13 cellular contexts compared by ENCODE assay signal in genomic region chr10:71214641-71215160, GRCh38. TPM values are rescaled to one million over a fixed set of nuclear protein-coding genes. Genes with fewer than 3 reads are reported as not detected.
DNase-seq lines count a peak whose midpoint lies in the region; ATAC-seq, FAIRE-seq and TF ChIP-seq lines count a peak whose summit lies in the region.
"Had no signal": no experiment of that assay in that cellular context is flagged by ENCODE, and none has a peak within 500 bp of the region (broad histone marks: within the 10 kb centered on the region; RNA-seq: fewer than 3 reads in every experiment).

No MANE protein-coding gene starts in this region.

- H3K9me3 ChIP-seq in neural cell (ENCODE audit: low read length) (no peaks in the 10 kb centered on the region), HepG2 (ENCODE audit: low read length) (no peaks in the 10 kb centered on the region)
- H3K9me3 ChIP-seq: ascending aorta, sigmoid colon had no signal

- WGBS in HepG2 (ENCODE audit: low lambda C conversion rate): 10% methylated on average over 2 of the region's 6 CpGs

- no peak overlapping the region for H3K9ac ChIP-seq in neural cell (ENCODE audit: low read length)
- no peak overlapping the region for H3K9ac ChIP-seq in HepG2 (ENCODE audit: insufficient read depth, low read depth, low read length)

- H3K27ac ChIP-seq in neural cell (ENCODE audit: low read length) (no peak overlapping the region), HepG2 (ENCODE audit: extremely low read length, insufficient read depth, low read length) (no peak overlapping the region)

- no peak for TF ChIP-seq RAD21 in neural cell (conservative IDR thresholded peaks at IDR 0.05)
- TF ChIP-seq RAD21 in HepG2 (CRISPR knock-in tag; IDR thresholded peaks at IDR 0.05): no peak

- H3K36me3 ChIP-seq in neural cell (ENCODE audit: insufficient read depth, low read length) (no peaks in the 10 kb centered on the region), HepG2 (replicated peaks in 1 of 2; ENCODE audit: control insufficient read depth in 1 of 2, insufficient read depth in 2 of 2, low read length in 2 of 2) (no peaks in the 10 kb centered on the region)
- H3K36me3 ChIP-seq: ascending aorta, sigmoid colon had no signal

- peaks cover 53% of the 10 kb centered on the region for H3K27me3 ChIP-seq in neural cell (ENCODE audit: insufficient read depth, low read depth, low read length)
- peaks cover 19 to 82% of the 10 kb centered on the region in 2 experiments for H3K27me3 ChIP-seq in HepG2 (ENCODE audit: control insufficient read depth in 1 of 2, insufficient read depth in 2 of 2, low read length in 2 of 2)
- H3K27me3 ChIP-seq: ascending aorta had no signal

- H3K4me2 ChIP-seq in neural cell (ENCODE audit: low read length) (peak overlapping the region; percentile 80), HepG2 (ENCODE audit: low read depth, low read length) (no peak overlapping the region)

- H3K27me3 Mint-ChIP-seq in HFFc6 (ENCODE audit: insufficient read depth): peaks cover 16% of the 10 kb centered on the region

- DNase-seq in AG09309 (ENCODE audit: low read depth) (no peak), HFFc6 (no peak), epithelial cell of esophagus (ENCODE audit: low read depth) (no peak), HepG2 (ENCODE audit: low spot score) (no peak)
- DNase-seq: NK-92 treated with Interleukin-12 subunit alpha and Interleukin-12 subunit beta, amount 100 ng/mL, for 24 hours; sigmoid colon had no signal

- TF ChIP-seq POLR2A in HepG2 (IDR thresholded peaks at IDR 0.05; ENCODE audit: insufficient read depth in 1 of 2, low read depth in 2 of 2, low read length in 2 of 2): no peak

- CTCF ChIA-PET in HepG2 (lab: Yijun Ruan, JAX; ENCODE audit: low intra/inter-chr PET ratio, low total read pairs): no interaction called here

- POLR2A ChIA-PET in HepG2 (lab: Yijun Ruan, JAX): no interaction called here

- H3K36me3 Mint-ChIP-seq in HFFc6 (ENCODE audit: low read depth): no peaks in the 10 kb centered on the region

- in situ Hi-C loops in HepG2 (cut with HindIII; ENCODE audit: extremely low pct_ligation_motif_present, low pct_unique_long_range_greater_than_20kb): no loop called here

- intact Hi-C loops in HepG2 (cut with micrococcal nuclease; ENCODE audit: unreplicated experiment): loop anchor here (2.0 to 10.0 kb wide), 2 partner anchors 48 to 290 kb away; no protein-coding TSS in a partner anchor

- H3K79me2 ChIP-seq in neural cell (replicated peaks; ENCODE audit: insufficient read depth, low read length) (no peaks in the 10 kb centered on the region), HepG2 (ENCODE audit: insufficient read depth, low read length) (no peaks in the 10 kb centered on the region)

- no peaks in the 10 kb centered on the region for H4K20me1 ChIP-seq in neural cell (ENCODE audit: insufficient read depth)
- H4K20me1 ChIP-seq in HepG2 (ENCODE audit: insufficient read depth, low read length): 0 out of 2 replicates have a peak, but pooled peaks cover 2% of the 10 kb centered on the region

- H3K4me1 ChIP-seq in HepG2 (ENCODE audit: insufficient read depth, low read length): peaks cover 29% of the 10 kb centered on the region

- no peaks in the 10 kb centered on the region for H3K9me3 Mint-ChIP-seq in HFFc6

- FAIRE-seq in HepG2 (lab: Jason Lieb, UNC): no peak

- no peaks in the 10 kb centered on the region for H3K9me2 ChIP-seq in neural cell (ENCODE audit: insufficient read depth, low read length)

- no peak for TF ChIP-seq CTCF in AG09309 (IDR thresholded peaks at IDR 0.05; ENCODE audit: control insufficient read depth, insufficient read depth, low read depth, low read length, missing control alignments)
- no peak for TF ChIP-seq CTCF in HFFc6 (IDR thresholded peaks at IDR 0.05)
- no peak for TF ChIP-seq CTCF in epithelial cell of esophagus (IDR thresholded peaks at IDR 0.05; ENCODE audit: insufficient read depth, low read depth, low read length, missing control alignments)
- no peak for TF ChIP-seq CTCF in neural cell (IDR thresholded peaks at IDR 0.05; ENCODE audit: poor library complexity, severe bottlenecking)
- no peak for TF ChIP-seq CTCF in HepG2 (CRISPR knock-in tag; IDR thresholded peaks at IDR 0.05)

- no TSS peak for BruUV-seq in HepG2 (replicated peaks; lab: Mats Ljungman, UMichigan)

- peak overlapping the region; percentile 91 for H3K4me3 Mint-ChIP-seq in HFFc6

- TF ChIP-seq EP300 in neural cell (conservative IDR thresholded peaks at IDR 0.05; ENCODE audit: poor library complexity, severe bottlenecking) (no peak), HepG2 (IDR thresholded peaks at IDR 0.05; ENCODE audit: low read depth in 2 of 2, low read length in 2 of 2) (no peak), HepG2 (CRISPR knock-in tag; IDR thresholded peaks at IDR 0.05; ENCODE audit: borderline replicate concordance) (no peak)

- H2AFZ ChIP-seq in neural cell (ENCODE audit: low read depth, low read length) (no peak overlapping the region), HepG2 (ENCODE audit: low read length) (no peak overlapping the region)

- H3K4me3 ChIP-seq in AG09309 (ENCODE audit: control insufficient read depth, low read depth, low read length) (peak overlapping the region; percentile 62), epithelial cell of esophagus (ENCODE audit: low read length) (peak overlapping the region; percentile 87), neural cell (ENCODE audit: low read length) (peak overlapping the region; percentile 84), HepG2 (replicated peaks in 1 of 3; ENCODE audit: insufficient read depth in 1 of 3, low read depth in 2 of 3, low read length in 3 of 3) (no peak overlapping the region)

- ATAC-seq in GM18517 (IDR thresholded peaks at IDR 0.05; ENCODE audit: unreplicated experiment): no peak
- no peak for ATAC-seq in HepG2
- no peak for ATAC-seq in HG03159 (IDR thresholded peaks at IDR 0.05; ENCODE audit: unreplicated experiment)
- no peak for ATAC-seq in HG03045 (IDR thresholded peaks at IDR 0.05; ENCODE audit: unreplicated experiment)
- ATAC-seq: esophagus mucosa had no signal

- H3K4me1 Mint-ChIP-seq in HFFc6 (ENCODE audit: low read depth): peaks cover 40% of the 10 kb centered on the region

- peaks cover 7% of the 10 kb centered on the region for H3F3A ChIP-seq in neural cell (ENCODE audit: insufficient read depth, low read length, poor library complexity, severe bottlenecking)

- H3K27ac Mint-ChIP-seq in HFFc6: peak overlapping the region; percentile 16; the same call in 1 of the 2 replicates

TF ChIP-seq in neural cell, 6 proteins besides CTCF, POLR2A, EP300 and RAD21 (continues in another document):
- TF ChIP-seq TAF1 (IDR thresholded peaks at IDR 0.05; ENCODE audit: low read depth): no peak

TF ChIP-seq in HepG2, 621 proteins besides CTCF, POLR2A, EP300 and RAD21 (continues in another document):
- no peak for TF ChIP-seq SRY (CRISPR knock-in tag; IDR thresholded peaks at IDR 0.05)
- no peak for TF ChIP-seq BCL3 (CRISPR knock-in tag; IDR thresholded peaks at IDR 0.05)
- TF ChIP-seq ZNF180 (CRISPR knock-in tag; IDR thresholded peaks at IDR 0.05; ENCODE audit: borderline replicate concordance, low read depth): no peak
- TF ChIP-seq NONO (IDR thresholded peaks at IDR 0.05): no peak
- no peak for TF ChIP-seq NONO (CRISPR knock-in tag; conservative IDR thresholded peaks at IDR 0.05)
- TF ChIP-seq HMG20B (CRISPR knock-in tag; conservative IDR thresholded peaks at IDR 0.05): no peak
- no peak for TF ChIP-seq SMARCE1 (IDR thresholded peaks at IDR 0.05; ENCODE audit: borderline replicate concordance)
- no peak for TF ChIP-seq CCDC6 (CRISPR knock-in tag; IDR thresholded peaks at IDR 0.05)
- no peak for TF ChIP-seq FOSL1 (CRISPR knock-in tag; IDR thresholded peaks at IDR 0.05; ENCODE audit: borderline replicate concordance)

RNA-seq across cellular contexts. Expression of gene UNC5B, which starts 2.3 kb away (rescaled TPM):
- total RNA-seq in HFFc6 (2021; fragmentation: NEBNext Ultra II Directional; extraction: Animal tissue kit (Norgen Biotek cat#: 25700)): 10 to 100 TPM in 1 of 6 experiments, 1 to 10 TPM in 5; 5.2 to 11.6 (median 5.7) TPM
- polyA plus RNA-seq in neural cell (1.8 and 2.0 TPM in 2 replicates), HepG2 (2011; rRNA removed) (0.07 and 0.13 TPM in 2 replicates)
- 1.9 TPM in 2 replicates for polyA minus RNA-seq in neural cell
- total RNA-seq in HepG2 (2016; rRNA removed; fragmentation: Illumina TruSeq; extraction: Trizol): 0.07 TPM in 1 of 2 replicates, not detected in the other
- not detected in 2 replicates for total RNA-seq in HepG2 (2016; cell fraction: cytosol; rRNA removed; fragmentation: Illumina TruSeq; extraction: Trizol; ENCODE audit: low read depth)
- total RNA-seq in HepG2 (2016; cell fraction: insoluble cytoplasmic fraction; rRNA removed; fragmentation: Illumina TruSeq; extraction: Trizol): 0.04 TPM in 1 of 2 replicates, not detected in the other
- not detected in 2 replicates for total RNA-seq in HepG2 (2016; cell fraction: membrane; rRNA removed; fragmentation: Illumina TruSeq; extraction: Trizol)
- total RNA-seq in HepG2 (2016; cell fraction: nucleus; rRNA removed; fragmentation: Illumina TruSeq; extraction: Trizol): 0.06 TPM in 2 replicates
- polyA plus RNA-seq in HepG2 (2011; cell fraction: cytosol; rRNA removed): 0.05 and 0.08 TPM in 2 replicates
- 0.21 and 0.24 TPM in 2 replicates for polyA plus RNA-seq in HepG2 (2011; cell fraction: nucleus; rRNA removed)
- polyA plus RNA-seq in HepG2 (2012): 0.13 and 0.21 TPM in 2 replicates
- not detected in 2 replicates for polyA plus RNA-seq in HepG2 (2016; cell fraction: cytosol; fragmentation: Illumina TruSeq; extraction: Trizol; ENCODE audit: low read depth)
- polyA plus RNA-seq in HepG2 (2016; cell fraction: insoluble cytoplasmic fraction; fragmentation: Illumina TruSeq; extraction: Trizol; ENCODE audit: low read depth): 0.04 TPM in 1 of 2 replicates, not detected in the other
- polyA plus RNA-seq in HepG2 (2016; cell fraction: membrane; fragmentation: Illumina TruSeq; extraction: Trizol; ENCODE audit: low read depth): 0.02 TPM in 1 of 2 replicates, not detected in the other
- 0.07 and 0.16 TPM in 2 replicates for polyA plus RNA-seq in HepG2 (2016; cell fraction: nucleus; fragmentation: Illumina TruSeq; extraction: Trizol; ENCODE audit: insufficient read depth, low read depth)
- 0.38 and 7.2 TPM in 2 replicates for polyA minus RNA-seq in HepG2 (2011; rRNA and poly(A)+ RNA removed; ENCODE audit: low replicate concordance)
- polyA minus RNA-seq in HepG2 (2011; cell fraction: cytosol; rRNA and poly(A)+ RNA removed): 0.10 TPM in 1 of 2 replicates, not detected in the other
- polyA minus RNA-seq in HepG2 (2011; cell fraction: nucleus; rRNA and poly(A)+ RNA removed): 0.12 and 0.13 TPM in 2 replicates
- total RNA-seq: T-helper 2 cell treated with Interferon-gamma antibody and Interleukin-4, amounts not matched to agents 100 ng/mL and 5 ng/mL, for 36 hours had no signal

Comparison
In these comparisons a context has a peak if more than half of its experiments do, and no peak if none do; other contexts are left out.
1. H3K4me3 ChIP-seq: peak in AG09309 (single experiment), epithelial cell of esophagus (single experiment) and neural cell (single experiment); none in HepG2 (0 of 3).